ENCODE assay signal across 8 cellular contexts in genomic region chr14:104639889-104640548, GRCh38. TPM values are rescaled to one million over a fixed set of nuclear protein-coding genes. Genes with fewer than 3 reads are reported as not detected.
DNase-seq lines count a peak whose midpoint lies in the region; ATAC-seq and TF ChIP-seq lines count a peak whose summit lies in the region.

No MANE protein-coding gene starts in this region.

- intact Hi-C loops in mucosa of descending colon (cut with DNase I, micrococcal nuclease), result loop anchor here in 1 of 2 donors (10.0 kb wide), 1 partner anchor 505 kb away; the partner anchor contains the start of gene KIF26A
- intact Hi-C loops in thyroid gland (cut with DNase I), result loop anchor here (5.0 kb wide), 1 partner anchor 503 kb away; the partner anchor contains the start of gene KIF26A

- no peaks in the 10 kb centered on the region for H3K4me1 ChIP-seq in HAP-1
- no peaks in the 10 kb centered on the region for H3K4me1 ChIP-seq in mucosa of descending colon (ENCODE audit: low read depth)
- no peaks in the 10 kb centered on the region for H3K4me1 ChIP-seq in thyroid gland

- peak; percentile 89 for TF ChIP-seq CTCF in epithelial cell of proximal tubule (conservative IDR thresholded peaks at IDR 0.05; ENCODE audit: low read depth, low read length)
- peak; percentile 87 for TF ChIP-seq CTCF in mucosa of descending colon (IDR thresholded peaks at IDR 0.05)
- peak; percentile 59 to 94 (median 74) for TF ChIP-seq CTCF in thyroid gland (IDR thresholded peaks at IDR 0.05)

- no peaks in the 10 kb centered on the region for H3K36me3 ChIP-seq in HAP-1 (replicated peaks)
- no peaks in the 10 kb centered on the region for H3K36me3 ChIP-seq in mucosa of descending colon (ENCODE audit: low read depth)
- H3K36me3 ChIP-seq in thyroid gland, result no peaks in the 10 kb centered on the region

- H3K4me3 ChIP-seq in HAP-1 (no peak overlapping the region), epithelial cell of proximal tubule (ENCODE audit: low read depth, low read length) (no peak overlapping the region), mucosa of descending colon (no peak overlapping the region), thyroid gland (replicated peaks in 1 of 3) (no peak overlapping the region)

- H3K27me3 ChIP-seq in HAP-1 (ENCODE audit: low read depth) (peaks cover 19% of the 10 kb centered on the region), thyroid gland (no peaks in the 10 kb centered on the region)

- TF ChIP-seq POLR2A in thyroid gland (IDR thresholded peaks at IDR 0.05), result no peak

- in situ Hi-C loops in HAP-1 (cut with MboI; ENCODE audit: low sequenced_read_pairs), result loop anchor here (5.0 kb wide), 1 partner anchor 563 kb away; no protein-coding TSS in a partner anchor

- no peak overlapping the region for H3K27ac ChIP-seq in thyroid gland

- no peaks in the 10 kb centered on the region for H3K9me3 ChIP-seq in HAP-1
- H3K9me3 ChIP-seq in mucosa of descending colon, result no peaks in the 10 kb centered on the region
- no peaks in the 10 kb centered on the region for H3K9me3 ChIP-seq in thyroid gland

- ATAC-seq in mucosa of descending colon, result peak; percentile 90

- 4 to 27% methylated on average over 3 to 19 of the region's 24 CpGs for WGBS in thyroid gland, 2 donors

- DNase-seq in C1 segment of cervical spinal cord (lab: John Stamatoyannopoulos, UW), result peak in 10 of 14 donors; percentile 2 to 68 (median 28)
- DNase-seq in HAP-1 (ENCODE audit: low spot score in 2 of 2), result peak; percentile 63 to 85
- DNase-seq in NCI-H748 treated with DMSO at 0.1 percent for 48 hours (lab: John Stamatoyannopoulos, UW), result peak; percentile 56
- DNase-seq in activated CD8-positive, alpha-beta memory T cell treated with anti-CD3 and anti-CD28 coated beads for 24 hours, result peak; percentile 80
- DNase-seq in epithelial cell of proximal tubule (ENCODE audit: low read depth), result no peak
- peak in 2 of 3 donors; percentile 72 to 78 for DNase-seq in mucosa of descending colon
- DNase-seq in thyroid gland, result peak; percentile 53 to 54
- DNase-seq in KG1 (lab: John Stamatoyannopoulos, UW), result no peak

RNA-seq across cellular contexts. Expression of gene TMEM179, which starts 35.4 kb away (rescaled TPM):
- total RNA-seq in epithelial cell of proximal tubule, result not detected in 2 replicates
- total RNA-seq in mucosa of descending colon, result 1 to 10 TPM in 1 of 3 donors, under 1 TPM in 2; 0.64 to 8.4 (median 0.82) TPM
- total RNA-seq in thyroid gland, result 1 to 10 TPM in 1 of 4 donors, not detected in 3; 3.1 TPM

RNA-seq across cellular contexts. Expression of gene INF2, which starts 49.4 kb away (rescaled TPM):
- total RNA-seq in epithelial cell of proximal tubule (100 and 130 TPM in 2 replicates), mucosa of descending colon (100 to 1,000 TPM; 132 to 216 (median 176) TPM), thyroid gland (10 to 100 TPM; 35.1 to 54.7 (median 42.5) TPM)

Comparison
In these comparisons a context has a peak if more than half of its experiments do, and no peak if none do; other contexts are left out.
1. DNase-seq: peak in C1 segment of cervical spinal cord (10 of 14), HAP-1 (2 of 2), NCI-H748 treated with DMSO at 0.1 percent for 48 hours (single experiment), activated CD8-positive, alpha-beta memory T cell treated with anti-CD3 and anti-CD28 coated beads for 24 hours (single experiment), mucosa of descending colon (2 of 3) and thyroid gland (2 of 2); none in epithelial cell of proximal tubule (single experiment) and KG1 (single experiment).
2. Peak in every context shown above with its lines, with median percentiles within 50 percentile points of each other: CTCF ChIP-seq.